19 cellular contexts compared by ENCODE assay signal in genomic region chr4:143517764-143518163, GRCh38.
"Had no signal": no experiment of that assay in that cellular context is flagged by ENCODE, and none has a peak within 500 bp of the region (broad histone marks: within the 10 kb centered on the region; RNA-seq: fewer than 3 reads in every experiment).

No MANE protein-coding gene starts in this region.

- DNase-seq: activated B cell treated with CpG ODN at 0.5 μM for 24 hours; activated CD4-positive, alpha-beta T cell treated with anti-CD3 and anti-CD28 coated beads, Interleukin-2, amount 10 ng/mL, durations not matched to agents 24 days and 14 days; activated CD8-positive, alpha-beta memory T cell treated with anti-CD3 and anti-CD28 coated beads for 24 hours; activated naive CD4-positive, alpha-beta T cell; caudate nucleus; mucosa of descending colon; naive thymus-derived CD8-positive, alpha-beta T cell; nucleus accumbens; posterior cingulate gyrus; retina had no signal

- H3K9me3 Mint-ChIP-seq: activated B cell treated with CpG ODN at 0.5 μM for 24 hours; activated CD4-positive, alpha-beta T cell treated with anti-CD3 and anti-CD28 coated beads, Interleukin-2, amount 10 ng/mL, durations not matched to agents 24 days and 14 days; activated T-helper 1 cell treated with anti-CD3 and anti-CD28 coated beads, Interleukin-12 subunit alpha, Interleukin-12 subunit beta, Interleukin-2, Interleukin-4 antibody, amounts not matched to agents 30 ng/mL and 10 ng/mL and 1 ng/mL, durations not matched to agents 14 hours and 24 hours and 36 hours; memory B cell; naive thymus-derived CD8-positive, alpha-beta T cell; stimulated activated effector memory CD8-positive, alpha-beta T cell treated with anti-CD3 and anti-CD28 coated beads, Interleukin-12 subunit alpha, Interleukin-12 subunit beta, amount 100 ng/mL, for 72 hours had no signal

- H3K4me3 Mint-ChIP-seq: activated B cell treated with CpG ODN at 0.5 μM for 24 hours; activated CD4-positive, alpha-beta T cell treated with anti-CD3 and anti-CD28 coated beads, Interleukin-2, amount 10 ng/mL, durations not matched to agents 24 days and 14 days; activated T-helper 1 cell treated with anti-CD3 and anti-CD28 coated beads, Interleukin-12 subunit alpha, Interleukin-12 subunit beta, Interleukin-2, Interleukin-4 antibody, amounts not matched to agents 30 ng/mL and 10 ng/mL and 1 ng/mL, durations not matched to agents 14 hours and 24 hours and 36 hours; memory B cell had no signal

- ATAC-seq: esophagus mucosa; left lobe of liver; mucosa of descending colon; naive thymus-derived CD8-positive, alpha-beta T cell; stimulated activated effector memory CD8-positive, alpha-beta T cell treated with anti-CD3 and anti-CD28 coated beads, Interleukin-12 subunit alpha, Interleukin-12 subunit beta, amount 100 ng/mL, for 72 hours had no signal

- H3K9me3 ChIP-seq: mucosa of descending colon, tibial nerve had no signal

- H3K4me3 ChIP-seq: hepatocyte, mucosa of descending colon, tibial nerve had no signal

- H3K27me3 ChIP-seq: hepatocyte, tibial nerve had no signal

- H3K27me3 Mint-ChIP-seq: activated B cell treated with CpG ODN at 0.5 μM for 24 hours; activated CD4-positive, alpha-beta T cell treated with anti-CD3 and anti-CD28 coated beads, Interleukin-2, amount 10 ng/mL, durations not matched to agents 24 days and 14 days; memory B cell had no signal

- H2AFZ ChIP-seq: hepatocyte had no signal

- H3K27ac ChIP-seq: hepatocyte, tibial nerve had no signal

- H3K27ac Mint-ChIP-seq: activated B cell treated with CpG ODN at 0.5 μM for 24 hours; activated CD4-positive, alpha-beta T cell treated with anti-CD3 and anti-CD28 coated beads, Interleukin-2, amount 10 ng/mL, durations not matched to agents 24 days and 14 days; activated T-helper 1 cell treated with anti-CD3 and anti-CD28 coated beads, Interleukin-12 subunit alpha, Interleukin-12 subunit beta, Interleukin-2, Interleukin-4 antibody, amounts not matched to agents 30 ng/mL and 10 ng/mL and 1 ng/mL, durations not matched to agents 14 hours and 24 hours and 36 hours; memory B cell had no signal

- FAIRE-seq: keratinocyte, TTC549 had no signal
